In the genomic region with DNA sequence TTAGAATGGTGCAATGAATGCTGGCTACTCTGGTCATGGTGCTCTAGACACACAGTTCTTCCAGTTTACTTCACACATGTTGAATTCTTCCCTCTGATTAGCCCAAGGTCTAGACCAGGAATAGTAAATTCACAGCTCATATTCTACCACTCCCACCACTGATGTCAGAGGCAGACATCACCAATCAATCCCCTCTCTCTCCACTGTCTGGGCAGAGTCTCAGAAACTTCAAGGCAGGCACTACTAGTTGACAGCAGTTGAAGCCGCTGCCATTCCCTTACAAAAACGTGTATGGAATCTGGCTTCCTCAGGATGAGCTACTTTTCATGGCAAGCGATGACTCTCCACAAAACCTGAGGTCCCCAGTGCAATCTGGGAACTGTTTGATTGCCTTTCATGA, we compare ENCODE assay signal across 1 cellular context.
TF ChIP-seq lines count a peak whose summit lies in the region.

No MANE protein-coding gene starts in this region.

TF ChIP-seq in A549, 52 proteins besides CTCF, POLR2A, EP300 and RAD21 (continued from another document):
- TF ChIP-seq, protein P1, sequence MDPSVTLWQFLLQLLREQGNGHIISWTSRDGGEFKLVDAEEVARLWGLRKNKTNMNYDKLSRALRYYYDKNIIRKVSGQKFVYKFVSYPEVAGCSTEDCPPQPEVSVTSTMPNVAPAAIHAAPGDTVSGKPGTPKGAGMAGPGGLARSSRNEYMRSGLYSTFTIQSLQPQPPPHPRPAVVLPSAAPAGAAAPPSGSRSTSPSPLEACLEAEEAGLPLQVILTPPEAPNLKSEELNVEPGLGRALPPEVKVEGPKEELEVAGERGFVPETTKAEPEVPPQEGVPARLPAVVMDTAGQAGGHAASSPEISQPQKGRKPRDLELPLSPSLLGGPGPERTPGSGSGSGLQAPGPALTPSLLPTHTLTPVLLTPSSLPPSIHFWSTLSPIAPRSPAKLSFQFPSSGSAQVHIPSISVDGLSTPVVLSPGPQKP (IDR thresholded peaks at IDR 0.05; ENCODE audit: low read depth, low read length), result no peak
- no peak for TF ChIP-seq JUN (IDR thresholded peaks at IDR 0.05)
- TF ChIP-seq EHF (CRISPR knock-in tag; IDR thresholded peaks at IDR 0.05), result no peak
- no peak for TF ChIP-seq CBX2 (IDR thresholded peaks at IDR 0.05; ENCODE audit: borderline replicate concordance, low read depth)
- TF ChIP-seq MAZ (IDR thresholded peaks at IDR 0.05; ENCODE audit: borderline replicate concordance, low read depth, low read length), result no peak
- TF ChIP-seq CEBPB (IDR thresholded peaks at IDR 0.05), result no peak
- no peak for TF ChIP-seq HEYL (CRISPR knock-in tag; IDR thresholded peaks at IDR 0.05)
- no peak for TF ChIP-seq KDM1A (IDR thresholded peaks at IDR 0.05; ENCODE audit: low read depth)
- TF ChIP-seq MAFK (IDR thresholded peaks at IDR 0.05; ENCODE audit: partially characterized antibody), result no peak
TF ChIP-seq in A549: peak in this region for 0.
